In the genomic region with DNA sequence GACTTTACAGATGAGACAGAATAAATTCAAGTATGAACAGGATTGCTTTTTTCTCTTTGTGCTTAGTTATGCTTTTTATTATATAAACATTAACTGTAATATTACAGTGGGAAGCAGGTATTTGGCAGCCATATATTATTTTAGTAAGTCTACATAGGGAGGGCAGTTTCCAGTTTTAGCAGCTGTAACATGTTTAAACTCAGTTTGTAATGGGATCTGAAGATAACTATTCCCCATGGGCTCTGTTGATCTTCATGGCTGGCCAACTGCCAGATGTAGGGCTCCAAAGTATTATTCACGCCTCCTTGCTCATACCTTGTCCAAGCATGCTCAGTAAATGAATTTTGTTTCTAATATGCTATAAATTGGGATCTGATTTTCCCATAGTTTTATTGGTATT, we compare ENCODE assay signal across 8 cellular contexts.
DNase-seq lines count a peak whose midpoint lies in the region; ATAC-seq and TF ChIP-seq lines count a peak whose summit lies in the region.

No MANE protein-coding gene starts in this region.

- no peaks in the 10 kb centered on the region for H3K27me3 ChIP-seq in neuronal stem cell (ENCODE audit: control insufficient read depth in 3 of 3, insufficient read depth in 3 of 3, low read depth in 1 of 3, low read length in 3 of 3)

- no peak overlapping the region for H2BK120ac ChIP-seq in neuronal stem cell (ENCODE audit: low read depth, low read length)

- peaks cover 0 to 2% of the 10 kb centered on the region in 2 donors for H3K9me3 ChIP-seq in neuronal stem cell (replicated peaks in 1 of 2; ENCODE audit: control insufficient read depth in 2 of 2, insufficient read depth in 1 of 2, low read depth in 1 of 2, low read length in 2 of 2)

- H3K79me1 ChIP-seq in neuronal stem cell (ENCODE audit: low read depth, low read length), result no peaks in the 10 kb centered on the region

- H3K27me3 Mint-ChIP-seq in HFFc6 (ENCODE audit: insufficient read depth) (peaks cover 12% of the 10 kb centered on the region), nephron (ENCODE audit: low read depth) (no peaks in the 10 kb centered on the region)
- no peaks in the 10 kb centered on the region for H3K27me3 Mint-ChIP-seq in dendritic cell treated with granulocyte-macrophage colony-stimulating factor and Interleukin-4, amounts not matched to agents 40 ng/mL and 50 ng/mL, for 4 days

- H3K4me2 ChIP-seq in neuronal stem cell (ENCODE audit: insufficient read depth, low read length, poor library complexity, severe bottlenecking), result no peak overlapping the region

- no peak overlapping the region for H4K8ac ChIP-seq in neuronal stem cell (ENCODE audit: low read depth, low read length)

- intact Hi-C loops in dendritic cell treated with granulocyte-macrophage colony-stimulating factor and Interleukin-4, amounts not matched to agents 40 ng/mL and 50 ng/mL, for 4 days (cut with micrococcal nuclease), result loop anchor here (5.0 kb wide), 1 partner anchor 37 kb away; no protein-coding TSS in a partner anchor

- H2AK5ac ChIP-seq in neuronal stem cell (ENCODE audit: low read depth, low read length), result no peak overlapping the region

- no peak for ATAC-seq in HG03175 (IDR thresholded peaks at IDR 0.05; ENCODE audit: unreplicated experiment)

- no peak overlapping the region for H2BK12ac ChIP-seq in neuronal stem cell (ENCODE audit: low read length)

- no peak overlapping the region for H2AFZ ChIP-seq in neuronal stem cell (ENCODE audit: low read length)

- DNase-seq in HFFc6, result peak; percentile 55
- peak; percentile 53 for DNase-seq in NCI-H774 (lab: John Stamatoyannopoulos, UW)
- DNase-seq in DMS114 treated with DMSO at 0.1 percent for 48 hours (lab: John Stamatoyannopoulos, UW; ENCODE audit: unreplicated experiment), result no peak
- DNase-seq in hepatic stellate cell (ENCODE audit: low spot score), result no peak
- DNase-seq in neuronal stem cell (ENCODE audit: low spot score), result no peak

- no peak overlapping the region for H4K91ac ChIP-seq in neuronal stem cell (ENCODE audit: low read depth, low read length, poor library complexity)

- WGBS in neuronal stem cell (ENCODE audit: extremely low coverage in 2 of 2, insufficient read length in 2 of 2, insufficient replicate concordance in 1 of 2), 2 donors, result no CpG with 5 or more reads among the region's 1 CpG

- no peak overlapping the region for H3K4ac ChIP-seq in neuronal stem cell (ENCODE audit: low read length)

- TF ChIP-seq CTCF in HFFc6 (IDR thresholded peaks at IDR 0.05) (no peak), nephron (IDR thresholded peaks at IDR 0.05; ENCODE audit: unreplicated experiment in 3 of 3) (no peak)

- H3K36me3 Mint-ChIP-seq in HFFc6 (ENCODE audit: low read depth) (peaks cover 62% of the 10 kb centered on the region), nephron (ENCODE audit: low read depth) (peaks cover 50% of the 10 kb centered on the region)
- H3K36me3 Mint-ChIP-seq in dendritic cell treated with granulocyte-macrophage colony-stimulating factor and Interleukin-4, amounts not matched to agents 40 ng/mL and 50 ng/mL, for 4 days (ENCODE audit: low read depth), result peaks cover 50% of the 10 kb centered on the region

- H3K27ac ChIP-seq in neuronal stem cell (replicated peaks; ENCODE audit: low read length), result no peak overlapping the region

- H2BK5ac ChIP-seq in neuronal stem cell (ENCODE audit: low read length), result no peak overlapping the region

- H3K27ac Mint-ChIP-seq in HFFc6, result peak overlapping the region; percentile 98
- peak overlapping the region; percentile 84 for H3K27ac Mint-ChIP-seq in dendritic cell treated with granulocyte-macrophage colony-stimulating factor and Interleukin-4, amounts not matched to agents 40 ng/mL and 50 ng/mL, for 4 days
- peak overlapping the region; percentile 86 to 93 (median 92) for H3K27ac Mint-ChIP-seq in nephron

- H3K4me1 ChIP-seq in neuronal stem cell (ENCODE audit: control insufficient read depth in 2 of 2, insufficient read depth in 1 of 2, low read depth in 1 of 2, low read length in 2 of 2), result peaks cover 2 to 27% of the 10 kb centered on the region in 2 donors

- no peak overlapping the region for H3K4me3 ChIP-seq in neuronal stem cell (ENCODE audit: low read length in 2 of 2)

- H3K9ac ChIP-seq in neuronal stem cell (ENCODE audit: low read depth, low read length, poor library complexity), result no peak overlapping the region

- no peak overlapping the region for H3K14ac ChIP-seq in neuronal stem cell (ENCODE audit: low read length)

- H2BK15ac ChIP-seq in neuronal stem cell (ENCODE audit: low read length), result no peak overlapping the region

- H3K4me3 Mint-ChIP-seq in HFFc6 (peak overlapping the region; percentile 1), nephron (peak overlapping the region; percentile 31 to 62 (median 54))
- H3K4me3 Mint-ChIP-seq in dendritic cell treated with granulocyte-macrophage colony-stimulating factor and Interleukin-4, amounts not matched to agents 40 ng/mL and 50 ng/mL, for 4 days, result no peak overlapping the region

- H3K9me3 Mint-ChIP-seq in HFFc6 (peaks cover 4% of the 10 kb centered on the region; the same call in 1 of the 2 replicates), nephron (no peaks in the 10 kb centered on the region)
- no peaks in the 10 kb centered on the region for H3K9me3 Mint-ChIP-seq in dendritic cell treated with granulocyte-macrophage colony-stimulating factor and Interleukin-4, amounts not matched to agents 40 ng/mL and 50 ng/mL, for 4 days

- no peak overlapping the region for H3K18ac ChIP-seq in neuronal stem cell (ENCODE audit: low read length)

- H3K36me3 ChIP-seq in neuronal stem cell (replicated peaks in 1 of 2; ENCODE audit: control insufficient read depth in 2 of 2, insufficient read depth in 2 of 2, low read length in 2 of 2), result peaks cover 1 to 22% of the 10 kb centered on the region in 2 donors

- no peak overlapping the region for H3K23ac ChIP-seq in neuronal stem cell (ENCODE audit: low read depth, low read length, poor library complexity)

- peaks cover 85% of the 10 kb centered on the region for H3K4me1 Mint-ChIP-seq in HFFc6 (ENCODE audit: low read depth)
- peaks cover 28% of the 10 kb centered on the region for H3K4me1 Mint-ChIP-seq in dendritic cell treated with granulocyte-macrophage colony-stimulating factor and Interleukin-4, amounts not matched to agents 40 ng/mL and 50 ng/mL, for 4 days (ENCODE audit: low read depth)
- H3K4me1 Mint-ChIP-seq in nephron, result peaks cover 61% of the 10 kb centered on the region

Comparison
In these comparisons a context has a peak if more than half of its experiments do, and no peak if none do; other contexts are left out.
1. DNase-seq: peak in HFFc6 (single experiment) and NCI-H774 (single experiment); none in DMS114 treated with DMSO at 0.1 percent for 48 hours (single experiment), hepatic stellate cell (single experiment) and neuronal stem cell (single experiment).
2. Peak in every context shown above with its lines, with median percentiles within 50 percentile points of each other: H3K27ac Mint-ChIP-seq.